ENCODE assay signal across 1 cellular context in the genomic region with DNA sequence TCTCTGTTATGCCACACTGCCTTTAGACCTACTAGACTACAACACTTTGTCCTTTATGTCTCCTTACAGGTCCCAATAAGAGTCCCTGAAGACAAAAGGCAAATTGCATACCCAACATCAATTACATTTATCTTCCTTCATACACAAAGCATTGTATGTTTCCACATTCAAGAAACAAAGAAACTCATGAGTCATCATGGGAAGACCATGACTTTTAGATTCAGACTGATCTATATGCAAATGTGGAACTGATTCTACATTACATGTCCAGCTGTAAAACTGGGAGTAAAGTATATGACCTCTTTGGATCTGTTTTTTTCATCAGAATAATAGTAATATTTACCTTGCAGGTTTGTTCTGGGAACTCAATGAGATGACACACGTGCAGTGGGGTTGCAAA.
TF ChIP-seq lines count a peak whose summit lies in the region.

No MANE protein-coding gene starts in this region.

TF ChIP-seq in K562, 482 proteins besides CTCF, POLR2A, EP300 and RAD21 (continued from another document):
- no peak for TF ChIP-seq ZMIZ1 (IDR thresholded peaks at IDR 0.05; ENCODE audit: low read depth in 2 of 2, low read length in 2 of 2)
TF ChIP-seq in K562: peak in this region for 10.
